ENCODE assay signal across 12 cellular contexts in the genomic region with DNA sequence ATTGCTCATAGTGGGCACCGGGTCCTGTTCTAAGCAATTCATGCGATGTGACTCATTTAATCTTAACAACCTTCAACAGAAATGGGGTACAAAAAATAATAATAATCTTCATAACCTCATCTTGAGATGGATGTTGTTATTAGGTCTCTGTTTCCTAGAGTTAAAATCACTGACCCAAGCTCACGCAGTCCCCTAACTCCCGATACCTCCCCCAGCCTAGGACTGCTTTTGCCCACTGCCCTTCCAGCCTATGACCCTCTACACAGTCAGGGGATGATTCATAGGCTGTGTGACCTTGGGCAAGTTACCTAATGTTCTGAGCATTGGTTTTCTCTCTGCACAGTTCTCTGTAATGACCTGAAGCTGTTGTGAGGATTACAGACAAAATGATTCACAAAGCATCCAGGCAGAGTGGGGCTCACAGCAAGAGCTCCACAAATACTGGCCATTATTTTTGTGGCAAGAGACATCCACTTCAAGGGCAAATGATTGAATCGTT. TPM values are rescaled to one million over a fixed set of nuclear protein-coding genes. Genes with fewer than 3 reads are reported as not detected.
DNase-seq lines count a peak whose midpoint lies in the region; ATAC-seq, FAIRE-seq and TF ChIP-seq lines count a peak whose summit lies in the region.
"Had no signal": no experiment of that assay in that cellular context is flagged by ENCODE, and none has a peak within 500 bp of the region (broad histone marks: within the 10 kb centered on the region; RNA-seq: fewer than 3 reads in every experiment).

No MANE protein-coding gene starts in this region.

- no peak overlapping the region for H3K27ac ChIP-seq in C4-2B
- H3K27ac ChIP-seq in K562 (ENCODE audit: extremely low read depth, low read depth, low read length) = no peak overlapping the region

- ATAC-seq in K562 = no peak

- no peaks in the 10 kb centered on the region for H4K20me1 ChIP-seq in K562 (replicated peaks; ENCODE audit: control insufficient read depth, insufficient read depth, low read length)

- no peak for TF ChIP-seq EP300 in K562 (IDR thresholded peaks at IDR 0.05; ENCODE audit: low read length)

- peak; percentile 61 for TF ChIP-seq CTCF in C4-2B (conservative IDR thresholded peaks at IDR 0.05)
- no peak for TF ChIP-seq CTCF in K562 (IDR thresholded peaks at IDR 0.05 in 2 of 3, conservative IDR thresholded peaks at IDR 0.05 in 1 of 3; ENCODE audit: insufficient read depth in 2 of 3, low read depth in 1 of 3, low read length in 3 of 3)
- TF ChIP-seq CTCF in mesothelial cell of epicardium (IDR thresholded peaks at IDR 0.05; ENCODE audit: unreplicated experiment) = peak; percentile 54

- in situ Hi-C loops in K562 (cut with MboI) = no loop called here

- DNase-seq in LHCN-M2 (ENCODE audit: low read depth) (peak; percentile 52), K562 (ENCODE audit: extremely low read depth in 1 of 4, low spot score in 3 of 4) (no peak), mesothelial cell of epicardium (ENCODE audit: low spot score in 2 of 2, unreplicated experiment in 2 of 2) (no peak), cerebellar nuclear complex (lab: John Stamatoyannopoulos, UW) (no peak), immature natural killer cell (no peak), NCI-H446 treated with DMSO at 0.1 percent for 48 hours (lab: John Stamatoyannopoulos, UW) (no peak), UCSD-AML1 (lab: John Stamatoyannopoulos, UW; ENCODE audit: unreplicated experiment) (no peak)
- DNase-seq: NCI-H2171 had no signal

- H3K4me1 ChIP-seq in K562 (replicated peaks in 1 of 2; ENCODE audit: control insufficient read depth in 2 of 2, insufficient read depth in 2 of 2, low read length in 2 of 2) = peaks cover 29 to 33% of the 10 kb centered on the region in 2 experiments; a peak in 4 of 5 replicates

- no peak overlapping the region for H3K9ac ChIP-seq in K562 (ENCODE audit: insufficient read depth in 1 of 2, low read depth in 2 of 2, low read length in 2 of 2)

- H3K4me3 Mint-ChIP-seq in mesothelial cell of epicardium (no peak overlapping the region), immature natural killer cell (no peak overlapping the region)
- H3K4me3 Mint-ChIP-seq: activated naive CD8-positive, alpha-beta T cell treated with anti-CD3 and anti-CD28 coated beads, Interleukin-2, amount 50 U/mL, for 24 hours had no signal

- POLR2A ChIA-PET in K562 (lab: Yijun Ruan, JAX) = interaction anchor here (0.8 to 1.3 kb wide), 2 partner anchors 54 to 190 kb away, joined by 3 to 4 read pairs; a partner anchor contains a TSS

- H3K27me3 Mint-ChIP-seq in mesothelial cell of epicardium (ENCODE audit: low read depth) = peaks cover 6% of the 10 kb centered on the region
- peaks cover 21 to 46% (median 31%) of the 10 kb centered on the region in 3 donors for H3K27me3 Mint-ChIP-seq in immature natural killer cell (ENCODE audit: low read depth in 3 of 3)

- no TSS peak for BruUV-seq in K562 (replicated peaks; lab: Mats Ljungman, UMichigan)

- no peaks in the 10 kb centered on the region for H3K27me3 ChIP-seq in K562 (ENCODE audit: control insufficient read depth in 2 of 2, insufficient read depth in 2 of 2, low read length in 2 of 2)

- no peaks in the 10 kb centered on the region for H3K9me3 ChIP-seq in K562 (replicated peaks; ENCODE audit: control insufficient read depth, insufficient read depth, low read depth, low read length)

- WGBS in K562 (ENCODE audit: insufficient coverage, low coverage, missing lambda C conversion rate) = 45% methylated on average over 5 of the region's 5 CpGs

- CTCF ChIA-PET in K562 (lab: Yijun Ruan, JAX; ENCODE audit: low intra/inter-chr PET ratio) = interaction anchor here (0.6 to 1.0 kb wide), 2 partner anchors 37 to 40 kb away, joined by 3 to 4 read pairs; no protein-coding TSS in a partner anchor

- no peak overlapping the region for H3K27ac Mint-ChIP-seq in mesothelial cell of epicardium
- H3K27ac Mint-ChIP-seq in immature natural killer cell = no peak overlapping the region

- no peaks in the 10 kb centered on the region for H3K9me3 Mint-ChIP-seq in mesothelial cell of epicardium
- H3K9me3 Mint-ChIP-seq in immature natural killer cell = peaks cover 3 to 9% (median 7%) of the 10 kb centered on the region in 6 donors
- H3K9me3 Mint-ChIP-seq: activated naive CD8-positive, alpha-beta T cell treated with anti-CD3 and anti-CD28 coated beads, Interleukin-2, amount 50 U/mL, for 24 hours had no signal

- intact Hi-C loops in K562 (cut with micrococcal nuclease) = loop anchor here (1.0 to 5.0 kb wide), 2 partner anchors 40 to 53 kb away; no protein-coding TSS in a partner anchor

- no peaks in the 10 kb centered on the region for H3K79me2 ChIP-seq in K562 (ENCODE audit: control insufficient read depth, insufficient read depth, low read length)

- peak overlapping the region; percentile 89 for H2AFZ ChIP-seq in K562 (ENCODE audit: low read depth, low read length)

- FAIRE-seq in K562 (lab: Jason Lieb, UNC) = no peak

- no peaks in the 10 kb centered on the region for H3K9me1 ChIP-seq in K562 (ENCODE audit: control insufficient read depth, insufficient read depth, low read length)

- H3K4me3 ChIP-seq in K562 = no peak overlapping the region
- H3K4me3 ChIP-seq: lung had no signal

- H3K4me1 Mint-ChIP-seq in mesothelial cell of epicardium (peaks cover 9% of the 10 kb centered on the region), immature natural killer cell (peaks cover 17 to 20% of the 10 kb centered on the region in 2 donors)

- no peak for TF ChIP-seq RAD21 in K562 (CRISPR knock-in tag; conservative IDR thresholded peaks at IDR 0.05 in 1 of 2, IDR thresholded peaks at IDR 0.05 in 1 of 2)

- TF ChIP-seq POLR2A in K562 (conservative IDR thresholded peaks at IDR 0.05) = no peak

- H3K36me3 Mint-ChIP-seq in mesothelial cell of epicardium (no peaks in the 10 kb centered on the region), immature natural killer cell (no peaks in the 10 kb centered on the region)

- peak overlapping the region; percentile 61; the same call in 1 of the 2 replicates for H3K4me2 ChIP-seq in K562 (ENCODE audit: insufficient read depth, low read length)

- H3K36me3 ChIP-seq in K562 (ENCODE audit: control insufficient read depth, insufficient read depth, low read length) = no peaks in the 10 kb centered on the region

RNA-seq across cellular contexts. Expression of a gene that starts 19.9 kb away (rescaled TPM):
- total RNA-seq in LHCN-M2 (2014; rRNA removed) = 30.0 and 32.2 TPM in 2 replicates
- 21.7 TPM for polyA plus RNA-seq in LHCN-M2 (2012)
- 10.0 and 26.7 TPM in 2 replicates for total RNA-seq in K562 (2011; cell fraction: chromatin; rRNA removed; ENCODE audit: low replicate concordance)
- 43.5 and 54.1 TPM in 2 replicates for total RNA-seq in K562 (2011; cell fraction: nucleolus; rRNA removed)
- total RNA-seq in K562 (2011; cell fraction: nucleoplasm; rRNA removed) = 28.7 and 33.9 TPM in 2 replicates
- total RNA-seq in K562 (2014; rRNA removed) = 52.0 and 66.0 TPM in 2 replicates
- 25.2 and 30.1 TPM in 2 replicates for total RNA-seq in K562 (2014; rRNA removed; fragmentation: Illumina TruSeq; extraction: Trizol)
- total RNA-seq in K562 (2015; rRNA removed; fragmentation: Illumina TruSeq; extraction: Trizol) = 34.0 and 38.4 TPM in 2 replicates
- 43.3 and 45.8 TPM in 2 replicates for total RNA-seq in K562 (2021)
- polyA plus RNA-seq in K562 (2011; rRNA removed) = 24.0 and 37.7 TPM in 2 replicates
- 52.1 and 102 TPM in 2 replicates for polyA plus RNA-seq in K562 (2011; cell fraction: cytosol; rRNA removed)
- 36.8 and 44.5 TPM in 2 replicates for polyA plus RNA-seq in K562 (2011; cell fraction: nucleus; rRNA removed)
- 37.8 and 39.6 TPM in 2 replicates for polyA plus RNA-seq in K562 (2012)
- polyA plus RNA-seq in K562 (2014; fragmentation: Illumina TruSeq; extraction: Trizol) = 22.5 and 35.0 TPM in 2 replicates
- 10 to 100 TPM; 10.7 to 17.5 TPM for polyA plus RNA-seq in K562 (2014; fragmentation: Nextera tagmentation; extraction: Ambion mirVana)
- 41.8 and 42.0 TPM in 2 replicates for polyA plus RNA-seq in K562 (2014; rRNA removed)
- polyA minus RNA-seq in K562 (2011; rRNA and poly(A)+ RNA removed) = 12.5 and 13.8 TPM in 2 replicates
- polyA minus RNA-seq in K562 (2011; cell fraction: cytosol; rRNA and poly(A)+ RNA removed) = 18.5 and 20.8 TPM in 2 replicates
- 19.5 and 23.8 TPM in 2 replicates for polyA minus RNA-seq in K562 (2011; cell fraction: nucleus; rRNA and poly(A)+ RNA removed)
- 5.9 to 8.2 TPM (median 7.3 TPM) in 3 replicates for total RNA-seq in mesothelial cell of epicardium
- polyA plus RNA-seq in immature natural killer cell = 10 to 100 TPM; 18.7 to 41.3 (median 32.0) TPM

RNA-seq across cellular contexts. Expression of a gene that starts 26.3 kb away (rescaled TPM):
- total RNA-seq in LHCN-M2 (2014; rRNA removed) (not detected in 2 replicates), K562 (2014; rRNA removed) (not detected in 2 replicates), K562 (2014; rRNA removed; fragmentation: Illumina TruSeq; extraction: Trizol) (not detected in 2 replicates), K562 (2015; rRNA removed; fragmentation: Illumina TruSeq; extraction: Trizol) (not detected in 2 replicates), K562 (2021) (not detected in 2 replicates), mesothelial cell of epicardium (not detected in 3 replicates)
- polyA plus RNA-seq in LHCN-M2 (2012) = not detected
- not detected in 2 replicates for total RNA-seq in K562 (2011; cell fraction: chromatin; rRNA removed; ENCODE audit: low replicate concordance)
- total RNA-seq in K562 (2011; cell fraction: nucleolus; rRNA removed) = not detected in 2 replicates
- total RNA-seq in K562 (2011; cell fraction: nucleoplasm; rRNA removed) = not detected in 2 replicates
- polyA plus RNA-seq in K562 (2011; rRNA removed) (not detected in 2 replicates), K562 (2014; fragmentation: Illumina TruSeq; extraction: Trizol) (not detected in 2 replicates), K562 (2014; fragmentation: Nextera tagmentation; extraction: Ambion mirVana) (not detected), K562 (2014; rRNA removed) (not detected in 2 replicates), immature natural killer cell (not detected)
- 0.04 TPM in 1 of 2 replicates, not detected in the other for polyA plus RNA-seq in K562 (2011; cell fraction: cytosol; rRNA removed)
- not detected in 2 replicates for polyA plus RNA-seq in K562 (2011; cell fraction: nucleus; rRNA removed)
- polyA plus RNA-seq in K562 (2012) = not detected in 2 replicates
- not detected in 2 replicates for polyA minus RNA-seq in K562 (2011; rRNA and poly(A)+ RNA removed)
- not detected in 2 replicates for polyA minus RNA-seq in K562 (2011; cell fraction: cytosol; rRNA and poly(A)+ RNA removed)
- polyA minus RNA-seq in K562 (2011; cell fraction: nucleus; rRNA and poly(A)+ RNA removed) = not detected in 2 replicates
- total RNA-seq: omental fat pad had no signal

RNA-seq across cellular contexts. Expression of a gene that starts 48.7 kb away (rescaled TPM):
- total RNA-seq in LHCN-M2 (2014; rRNA removed) = 34.8 and 40.8 TPM in 2 replicates
- polyA plus RNA-seq in LHCN-M2 (2012) = 26.8 TPM
- 0.44 and 0.46 TPM in 2 replicates for total RNA-seq in K562 (2011; cell fraction: chromatin; rRNA removed; ENCODE audit: low replicate concordance)
- 0.67 and 1.1 TPM in 2 replicates for total RNA-seq in K562 (2011; cell fraction: nucleolus; rRNA removed)
- 0.81 and 1.2 TPM in 2 replicates for total RNA-seq in K562 (2011; cell fraction: nucleoplasm; rRNA removed)
- total RNA-seq in K562 (2014; rRNA removed) = 0.05 and 0.08 TPM in 2 replicates
- 0.04 and 0.06 TPM in 2 replicates for total RNA-seq in K562 (2014; rRNA removed; fragmentation: Illumina TruSeq; extraction: Trizol)
- total RNA-seq in K562 (2015; rRNA removed; fragmentation: Illumina TruSeq; extraction: Trizol) = 0.11 TPM in 2 replicates
- 0.04 and 0.16 TPM in 2 replicates for total RNA-seq in K562 (2021)
- polyA plus RNA-seq in K562 (2011; rRNA removed) = 0.07 and 0.11 TPM in 2 replicates
- 0.03 and 0.07 TPM in 2 replicates for polyA plus RNA-seq in K562 (2011; cell fraction: cytosol; rRNA removed)
- polyA plus RNA-seq in K562 (2011; cell fraction: nucleus; rRNA removed) = 0.23 and 0.29 TPM in 2 replicates
- polyA plus RNA-seq in K562 (2012) = 0.36 and 0.39 TPM in 2 replicates
- polyA plus RNA-seq in K562 (2014; fragmentation: Illumina TruSeq; extraction: Trizol) = 0.06 and 0.12 TPM in 2 replicates
- polyA plus RNA-seq in K562 (2014; fragmentation: Nextera tagmentation; extraction: Ambion mirVana) = under 1 TPM; 0.10 to 0.17 TPM
- 0.03 TPM in 1 of 2 replicates, not detected in the other for polyA plus RNA-seq in K562 (2014; rRNA removed)
- 0.21 and 0.46 TPM in 2 replicates for polyA minus RNA-seq in K562 (2011; rRNA and poly(A)+ RNA removed)
- not detected in 2 replicates for polyA minus RNA-seq in K562 (2011; cell fraction: cytosol; rRNA and poly(A)+ RNA removed)
- 0.54 and 1.3 TPM in 2 replicates for polyA minus RNA-seq in K562 (2011; cell fraction: nucleus; rRNA and poly(A)+ RNA removed)
- 4.3 to 6.5 TPM (median 5.4 TPM) in 3 replicates for total RNA-seq in mesothelial cell of epicardium
- polyA plus RNA-seq in immature natural killer cell = 1 to 10 TPM in 1 of 3 donors, under 1 TPM in 1, not detected in 1; 0.23 to 1.6 TPM

RNA-seq across cellular contexts. Expression of a gene that starts 58.3 kb away (rescaled TPM):
- total RNA-seq in LHCN-M2 (2014; rRNA removed) = 36.0 and 39.5 TPM in 2 replicates
- polyA plus RNA-seq in LHCN-M2 (2012) = 15.5 TPM
- total RNA-seq in K562 (2011; cell fraction: chromatin; rRNA removed; ENCODE audit: low replicate concordance) = 27.4 and 48.7 TPM in 2 replicates
- total RNA-seq in K562 (2011; cell fraction: nucleolus; rRNA removed) = 28.0 and 30.2 TPM in 2 replicates
- total RNA-seq in K562 (2011; cell fraction: nucleoplasm; rRNA removed) = 20.8 and 23.6 TPM in 2 replicates
- total RNA-seq in K562 (2014; rRNA removed) = 4.0 and 4.7 TPM in 2 replicates
- 1.7 and 2.7 TPM in 2 replicates for total RNA-seq in K562 (2014; rRNA removed; fragmentation: Illumina TruSeq; extraction: Trizol)
- 2.2 and 2.3 TPM in 2 replicates for total RNA-seq in K562 (2015; rRNA removed; fragmentation: Illumina TruSeq; extraction: Trizol)
- total RNA-seq in K562 (2021) = 6.8 and 9.2 TPM in 2 replicates
- polyA plus RNA-seq in K562 (2011; rRNA removed) = 5.6 and 7.1 TPM in 2 replicates
- 5.7 and 6.6 TPM in 2 replicates for polyA plus RNA-seq in K562 (2011; cell fraction: cytosol; rRNA removed)
- polyA plus RNA-seq in K562 (2011; cell fraction: nucleus; rRNA removed) = 45.1 and 65.6 TPM in 2 replicates
- 4.8 and 8.3 TPM in 2 replicates for polyA plus RNA-seq in K562 (2012)
- 2.1 and 3.9 TPM in 2 replicates for polyA plus RNA-seq in K562 (2014; fragmentation: Illumina TruSeq; extraction: Trizol)
- under 1 TPM; 0.08 to 0.10 TPM for polyA plus RNA-seq in K562 (2014; fragmentation: Nextera tagmentation; extraction: Ambion mirVana)
- 7.2 and 9.8 TPM in 2 replicates for polyA plus RNA-seq in K562 (2014; rRNA removed)
- polyA minus RNA-seq in K562 (2011; rRNA and poly(A)+ RNA removed) = 2.4 and 4.7 TPM in 2 replicates
- polyA minus RNA-seq in K562 (2011; cell fraction: cytosol; rRNA and poly(A)+ RNA removed) = 4.0 and 6.6 TPM in 2 replicates
- 7.2 and 8.2 TPM in 2 replicates for polyA minus RNA-seq in K562 (2011; cell fraction: nucleus; rRNA and poly(A)+ RNA removed)
- total RNA-seq in mesothelial cell of epicardium = 39.2 to 41.9 TPM (median 39.4 TPM) in 3 replicates
- polyA plus RNA-seq in immature natural killer cell = 1 to 10 TPM in 1 of 3 donors, under 1 TPM in 2; 0.38 to 1.1 (median 0.56) TPM

Comparison
In these comparisons a context has a peak if more than half of its experiments do, and no peak if none do; other contexts are left out.
1. CTCF ChIP-seq: peak in C4-2B (single experiment) and mesothelial cell of epicardium (single experiment); none in K562 (0 of 3).